8 cellular contexts compared by ENCODE assay signal in genomic region chr17:43994272-43995149, GRCh38. TPM values are rescaled to one million over a fixed set of nuclear protein-coding genes. Genes with fewer than 3 reads are reported as not detected.
A peak's percentile ranks its signal among the peaks of the same experiment; 100 is the strongest.
DNase-seq lines count a peak whose midpoint lies in the region; TF ChIP-seq lines count a peak whose summit lies in the region.

No MANE protein-coding gene starts in this region.

- H3K27ac ChIP-seq in 22Rv1 = no peak overlapping the region

- no peaks in the 10 kb centered on the region for H3K36me3 Mint-ChIP-seq in mesothelial cell of epicardium

- H3K9me3 Mint-ChIP-seq in mesothelial cell of epicardium = no peaks in the 10 kb centered on the region

- no peak overlapping the region for H3K27ac Mint-ChIP-seq in mesothelial cell of epicardium

- DNase-seq in GM12864 (ENCODE audit: low read depth) = no peak
- peak; percentile 76 for DNase-seq in NCI-H69 (lab: John Stamatoyannopoulos, UW)
- DNase-seq in activated T-cell treated with anti-CD3 and anti-CD28 coated beads for 1 hour (ENCODE audit: low read depth) = peak; percentile 56
- DNase-seq in epithelial cell of esophagus (ENCODE audit: low read depth) = peak; percentile 50
- DNase-seq in mesothelial cell of epicardium (ENCODE audit: low spot score in 2 of 2, unreplicated experiment in 2 of 2) = peak; percentile 53 to 84
- peak; percentile 38 for DNase-seq in stimulated activated CD8-positive, alpha-beta memory T cell treated with anti-CD3 and anti-CD28 coated beads, Interleukin-7, amount 100 ng/mL, for 24 hours (ENCODE audit: low read depth)
- DNase-seq in NCI-H2029 (lab: John Stamatoyannopoulos, UW) = no peak

- peaks cover 35% of the 10 kb centered on the region for H3K27me3 Mint-ChIP-seq in mesothelial cell of epicardium (ENCODE audit: low read depth)

- H3K4me3 ChIP-seq in GM12864 (ENCODE audit: low read depth, low read length) = no peak overlapping the region
- H3K4me3 ChIP-seq in epithelial cell of esophagus (ENCODE audit: low read length) = peak overlapping the region; percentile 40

- TF ChIP-seq CTCF in 22Rv1 (IDR thresholded peaks at IDR 0.05) = peak; percentile 93
- TF ChIP-seq CTCF in GM12864 (IDR thresholded peaks at IDR 0.05; ENCODE audit: low read depth, low read length, missing control alignments) = peak; percentile 82
- peak; percentile 78 for TF ChIP-seq CTCF in epithelial cell of esophagus (IDR thresholded peaks at IDR 0.05; ENCODE audit: insufficient read depth, low read depth, low read length, missing control alignments)
- peak; percentile 93 for TF ChIP-seq CTCF in mesothelial cell of epicardium (IDR thresholded peaks at IDR 0.05; ENCODE audit: unreplicated experiment)

- H3K4me1 Mint-ChIP-seq in mesothelial cell of epicardium = no peaks in the 10 kb centered on the region

- H3K4me3 Mint-ChIP-seq in mesothelial cell of epicardium = peak overlapping the region; percentile 38

RNA-seq across cellular contexts. Expression of gene NAGS, which starts 9.9 kb away (rescaled TPM):
- total RNA-seq in mesothelial cell of epicardium = 0.42 to 0.88 TPM (median 0.82 TPM) in 3 replicates

RNA-seq across cellular contexts. Expression of gene TMEM101, which starts 20.3 kb away (rescaled TPM):
- total RNA-seq in mesothelial cell of epicardium = 34.2 to 36.4 TPM (median 35.8 TPM) in 3 replicates

RNA-seq across cellular contexts. Expression of gene PYY, which starts 40.8 kb away (rescaled TPM):
- not detected in 3 replicates for total RNA-seq in mesothelial cell of epicardium

RNA-seq across cellular contexts. Expression of gene PPY, which starts 52.2 kb away (rescaled TPM):
- total RNA-seq in mesothelial cell of epicardium = not detected in 3 replicates

Comparison
In these comparisons a context has a peak if more than half of its experiments do, and no peak if none do; other contexts are left out.
1. DNase-seq: peak in NCI-H69 (single experiment), activated T-cell treated with anti-CD3 and anti-CD28 coated beads for 1 hour (single experiment), epithelial cell of esophagus (single experiment), mesothelial cell of epicardium (2 of 2) and stimulated activated CD8-positive, alpha-beta memory T cell treated with anti-CD3 and anti-CD28 coated beads, Interleukin-7, amount 100 ng/mL, for 24 hours (single experiment); none in GM12864 (single experiment) and NCI-H2029 (single experiment).
2. Peak in every context shown above with its lines, with median percentiles within 50 percentile points of each other: CTCF ChIP-seq.